Comparison of ENCODE assay signal across 13 cellular contexts in the genomic region with DNA sequence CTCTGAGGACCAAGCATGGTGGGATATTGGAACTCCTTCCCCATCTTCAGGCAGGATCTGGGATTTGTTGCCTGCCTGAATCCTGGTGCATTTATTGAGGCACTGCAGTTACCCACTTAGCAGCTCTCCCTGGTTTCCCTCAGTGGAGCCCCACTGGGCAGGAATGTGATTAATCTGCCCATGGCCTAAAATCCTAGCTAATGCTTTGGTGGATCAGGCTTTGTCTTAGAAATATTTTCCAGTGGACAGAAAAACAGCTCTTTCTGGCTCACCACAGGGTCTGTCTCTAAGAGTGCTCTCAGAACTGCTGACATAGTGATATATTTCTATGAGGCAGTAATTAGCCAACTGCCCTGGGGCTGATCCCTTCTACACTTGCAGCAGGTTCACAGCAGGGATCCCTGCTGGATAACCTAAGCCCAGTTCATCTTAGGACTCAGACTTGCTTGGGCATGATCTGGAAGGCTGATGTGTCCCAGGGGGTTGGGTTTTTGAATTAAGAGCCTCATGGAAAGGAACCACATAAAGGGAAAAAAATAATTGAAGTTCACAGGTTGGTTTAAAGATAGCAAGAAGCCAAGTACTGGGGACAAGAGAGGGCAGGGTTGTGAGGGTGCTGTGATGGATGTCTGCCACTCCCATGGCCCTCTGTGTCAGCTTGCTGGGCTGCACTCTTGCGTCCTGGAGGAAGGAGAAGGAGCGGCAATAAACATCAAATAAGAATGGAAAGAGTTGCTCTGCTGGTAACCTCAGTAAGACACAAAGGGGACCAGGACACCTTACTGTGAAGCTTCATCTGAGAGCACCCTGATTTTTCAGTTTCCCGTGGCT. TPM values are rescaled to one million over a fixed set of nuclear protein-coding genes. Genes with fewer than 3 reads are reported as not detected.
DNase-seq lines count a peak whose midpoint lies in the region; ATAC-seq, FAIRE-seq and TF ChIP-seq lines count a peak whose summit lies in the region.
"Had no signal": no experiment of that assay in that cellular context is flagged by ENCODE, and none has a peak within 500 bp of the region (broad histone marks: within the 10 kb centered on the region; RNA-seq: fewer than 3 reads in every experiment).

No MANE protein-coding gene starts in this region.

- CTCF ChIA-PET in A549 (lab: Yijun Ruan, JAX): no interaction called here

- H2AFZ ChIP-seq in KMS-11 (ENCODE audit: low read depth): peak overlapping the region; percentile 32

- DNase-seq in A549 (ENCODE audit: low read depth in 1 of 2, low spot score in 1 of 2): no peak
- peak; percentile 67 for DNase-seq in NCI-H82 (lab: John Stamatoyannopoulos, UW)
- DNase-seq in mesenteric fat pad (ENCODE audit: low spot score): no peak
- DNase-seq in cortex of kidney (lab: John Stamatoyannopoulos, UW): no peak
- DNase-seq in stimulated activated naive CD4-positive, alpha-beta T cell (lab: John Stamatoyannopoulos, UW): no peak
- no peak for DNase-seq in suprapubic skin (ENCODE audit: low spot score in 2 of 2)
- DNase-seq: activated T-cell treated with anti-CD3 and anti-CD28 coated beads for 4 hours; effector memory CD8-positive, alpha-beta T cell; GOT3 had no signal

- no peak for TF ChIP-seq RAD21 in A549 (conservative IDR thresholded peaks at IDR 0.05 in 1 of 2, IDR thresholded peaks at IDR 0.05 in 1 of 2)

- POLR2A ChIA-PET in A549 (lab: Yijun Ruan, JAX): no interaction called here

- H3K9me3 ChIP-seq in A549: peaks cover 4% of the 10 kb centered on the region; the same call in 2 of the 3 replicates
- H3K9me3 ChIP-seq in esophagus (ENCODE audit: control insufficient read depth in 2 of 2, insufficient read depth in 1 of 2, low read depth in 1 of 2, low read length in 1 of 2): no peaks in the 10 kb centered on the region
- no peaks in the 10 kb centered on the region for H3K9me3 ChIP-seq in suprapubic skin

- no peaks in the 10 kb centered on the region for H4K20me1 ChIP-seq in KMS-11 (ENCODE audit: insufficient read depth)

- H3K9ac ChIP-seq in KMS-11: peak overlapping the region; percentile 14; the same call in 1 of the 2 replicates

- no peak for TF ChIP-seq POLR2A in A549 (IDR thresholded peaks at IDR 0.05; ENCODE audit: low read length)
- TF ChIP-seq POLR2A in suprapubic skin (IDR thresholded peaks at IDR 0.05): no peak

- no peaks in the 10 kb centered on the region for H3K79me2 ChIP-seq in KMS-11 (ENCODE audit: insufficient read depth, low read depth)

- no peak for FAIRE-seq in A549 (lab: Jason Lieb, UNC)
- FAIRE-seq: GM12878 had no signal

- no peaks in the 10 kb centered on the region for H3K4me1 ChIP-seq in A549
- peaks cover 49% of the 10 kb centered on the region for H3K4me1 ChIP-seq in KMS-11 (ENCODE audit: low read depth, poor library complexity, severe bottlenecking)
- H3K4me1 ChIP-seq in esophagus (ENCODE audit: control insufficient read depth in 2 of 2, insufficient read depth in 2 of 2, low read length in 1 of 2): no peaks in the 10 kb centered on the region
- H3K4me1 ChIP-seq in suprapubic skin: peaks cover 7% of the 10 kb centered on the region

- H3K4me2 ChIP-seq in A549: no peak overlapping the region
- peak overlapping the region; percentile 70 for H3K4me2 ChIP-seq in KMS-11

- H3K36me3 ChIP-seq in KMS-11 (ENCODE audit: insufficient read depth) (no peaks in the 10 kb centered on the region), esophagus (ENCODE audit: control insufficient read depth in 2 of 2, insufficient read depth in 2 of 2, low read length in 1 of 2) (no peaks in the 10 kb centered on the region), suprapubic skin (no peaks in the 10 kb centered on the region)

- H3K27me3 ChIP-seq in KMS-11 (ENCODE audit: insufficient read depth, low read depth): no peaks in the 10 kb centered on the region
- no peaks in the 10 kb centered on the region for H3K27me3 ChIP-seq in esophagus (ENCODE audit: control insufficient read depth in 1 of 2, insufficient read depth in 2 of 2, low read length in 2 of 2)
- no peaks in the 10 kb centered on the region for H3K27me3 ChIP-seq in suprapubic skin

- TF ChIP-seq CTCF in A549 (IDR thresholded peaks at IDR 0.05) (no peak), KMS-11 (conservative IDR thresholded peaks at IDR 0.05; ENCODE audit: low read depth, low read length) (no peak), suprapubic skin (IDR thresholded peaks at IDR 0.05) (no peak)

- 70% methylated on average over 3 of the region's 3 CpGs for WGBS in A549 (ENCODE audit: missing lambda C conversion rate)
- 32 to 44% methylated on average over 3 of the region's 3 CpGs for WGBS in esophagus, 2 donors
- WGBS in suprapubic skin: 18% methylated on average over 3 of the region's 3 CpGs

- H3K27ac ChIP-seq in A549: no peak overlapping the region
- peak overlapping the region; percentile 66 for H3K27ac ChIP-seq in KMS-11
- peak overlapping the region; percentile 89 to 94 for H3K27ac ChIP-seq in esophagus (ENCODE audit: low read depth in 2 of 2, low read length in 1 of 2)
- no peak overlapping the region for H3K27ac ChIP-seq in suprapubic skin

- peak; percentile 52 to 71; a peak in 5 of 6 replicates for ATAC-seq in A549
- ATAC-seq: effector memory CD8-positive, alpha-beta T cell; GM12878 had no signal

- H3K4me3 ChIP-seq in A549 (no peak overlapping the region), KMS-11 (IDR thresholded peaks at IDR 0.05; ENCODE audit: insufficient read depth, low read depth, low read length) (no peak overlapping the region), esophagus (ENCODE audit: low read depth in 1 of 2, low read length in 2 of 2) (no peak overlapping the region), suprapubic skin (no peak overlapping the region)
- H3K4me3 ChIP-seq: GM12878, lung had no signal

- TF ChIP-seq EP300 in A549 (IDR thresholded peaks at IDR 0.05): no peak
- TF ChIP-seq EP300 in suprapubic skin (IDR thresholded peaks at IDR 0.05): no peak

TF ChIP-seq in A549, 52 proteins besides CTCF, POLR2A, EP300 and RAD21:
- TF ChIP-seq MAFK (IDR thresholded peaks at IDR 0.05; ENCODE audit: partially characterized antibody) (peak; percentile 86), ATOH8 (CRISPR knock-in tag; IDR thresholded peaks at IDR 0.05; ENCODE audit: low read depth) (no peak)
TF ChIP-seq in A549: peak in this region for 1.

RNA-seq across cellular contexts. Expression of gene ZDBF2, which starts 44.2 kb away (rescaled TPM):
- polyA plus RNA-seq in A549 (2011; rRNA removed) (5.8 and 8.4 TPM in 2 replicates), A549 (2017; fragmentation: RNase III; extraction: RNeasy Plus Mini Kit Qiagen cat#74134 plus additional on column Dnase treatment) (1.3 to 1.7 TPM (median 1.5 TPM) in 3 replicates), esophagus (under 1 TPM; 0.61 to 0.88 TPM)
- 0.28 and 0.30 TPM in 2 replicates for polyA plus RNA-seq in A549 (2012; cell fraction: cytosol; rRNA removed)
- 0.50 and 0.78 TPM in 2 replicates for polyA plus RNA-seq in A549 (2012; cell fraction: nucleus; rRNA removed)
- polyA minus RNA-seq in A549 (2011; rRNA and poly(A)+ RNA removed): 7.2 and 7.5 TPM in 2 replicates
- total RNA-seq in mesenteric fat pad (10.6 TPM), suprapubic skin (1 to 10 TPM; 3.4 to 8.0 (median 4.3) TPM)

Comparison
In these comparisons a context has a peak if more than half of its experiments do, and no peak if none do; other contexts are left out.
1. H3K27ac ChIP-seq: peak in KMS-11 (single experiment) and esophagus (2 of 2); none in A549 (0 of 2) and suprapubic skin (single experiment).